Comparison of ENCODE assay signal across 17 cellular contexts in genomic region chr4:185286571-185286970, GRCh38.
"Had no signal": no experiment of that assay in that cellular context is flagged by ENCODE, and none has a peak within 500 bp of the region (broad histone marks: within the 10 kb centered on the region; RNA-seq: fewer than 3 reads in every experiment).

No MANE protein-coding gene starts in this region.

- H3K27ac Mint-ChIP-seq: activated CD4-positive, alpha-beta T cell treated with anti-CD3 and anti-CD28 coated beads for 36 hours; activated CD8-positive, alpha-beta T cell treated with anti-CD3 and anti-CD28 coated beads, Interleukin-2, amount 10 ng/mL, durations not matched to agents 7 days and 5 days; activated naive CD4-positive, alpha-beta T cell treated with anti-CD3 and anti-CD28 coated beads, Interleukin-2, amount 10 ng/mL, durations not matched to agents 7 days and 5 days; activated T-cell treated with anti-CD3 and anti-CD28 coated beads, Interleukin-2, amount 50 U/mL, for 24 hours; endodermal cell; nephron; stimulated activated naive CD8-positive, alpha-beta T cell treated with anti-CD3 and anti-CD28 coated beads, Interleukin-15, Interleukin-2, amounts not matched to agents 100 ng/mL and 50 ng/mL, for 24 hours had no signal

- DNase-seq: activated CD4-positive, alpha-beta T cell treated with anti-CD3 and anti-CD28 coated beads for 36 hours; activated CD8-positive, alpha-beta T cell treated with anti-CD3 and anti-CD28 coated beads, Interleukin-2, amount 10 ng/mL, durations not matched to agents 7 days and 5 days; activated naive CD4-positive, alpha-beta T cell treated with anti-CD3 and anti-CD28 coated beads, Interleukin-2, amount 10 ng/mL, durations not matched to agents 7 days and 5 days; activated T-cell treated with anti-CD3 and anti-CD28 coated beads, Interleukin-2, amount 50 U/mL, for 24 hours; endodermal cell; midbrain; nucleus accumbens; posterior cingulate gyrus; retina; stimulated activated CD4-positive, alpha-beta T cell treated with anti-CD3 and anti-CD28 coated beads, Interleukin-2, amount 100 ng/mL, for 24 hours; SW 1271; upper lobe of right lung; WERI-Rb-1 had no signal

- H3K36me3 ChIP-seq: WERI-Rb-1 had no signal

- H3K4me1 Mint-ChIP-seq: activated CD4-positive, alpha-beta T cell treated with anti-CD3 and anti-CD28 coated beads for 36 hours; activated naive CD4-positive, alpha-beta T cell treated with anti-CD3 and anti-CD28 coated beads, Interleukin-2, amount 10 ng/mL, durations not matched to agents 7 days and 5 days; nephron had no signal

- H3K4me3 ChIP-seq: lung had no signal

- H3K27me3 ChIP-seq: upper lobe of right lung had no signal

- H3K9me3 ChIP-seq: upper lobe of right lung had no signal

- H3K4me3 Mint-ChIP-seq: activated CD4-positive, alpha-beta T cell treated with anti-CD3 and anti-CD28 coated beads for 36 hours; activated CD8-positive, alpha-beta T cell treated with anti-CD3 and anti-CD28 coated beads, Interleukin-2, amount 10 ng/mL, durations not matched to agents 7 days and 5 days; activated naive CD4-positive, alpha-beta T cell treated with anti-CD3 and anti-CD28 coated beads, Interleukin-2, amount 10 ng/mL, durations not matched to agents 7 days and 5 days; activated T-cell treated with anti-CD3 and anti-CD28 coated beads, Interleukin-2, amount 50 U/mL, for 24 hours; endodermal cell; nephron; stimulated activated naive CD8-positive, alpha-beta T cell treated with anti-CD3 and anti-CD28 coated beads, Interleukin-15, Interleukin-2, amounts not matched to agents 100 ng/mL and 50 ng/mL, for 24 hours had no signal

- H3K27me3 Mint-ChIP-seq: activated CD4-positive, alpha-beta T cell treated with anti-CD3 and anti-CD28 coated beads for 36 hours; activated naive CD4-positive, alpha-beta T cell treated with anti-CD3 and anti-CD28 coated beads, Interleukin-2, amount 10 ng/mL, durations not matched to agents 7 days and 5 days; activated T-cell treated with anti-CD3 and anti-CD28 coated beads, Interleukin-2, amount 50 U/mL, for 24 hours; stimulated activated naive CD8-positive, alpha-beta T cell treated with anti-CD3 and anti-CD28 coated beads, Interleukin-15, Interleukin-2, amounts not matched to agents 100 ng/mL and 50 ng/mL, for 24 hours had no signal

- H3K27ac ChIP-seq: epithelial cell of prostate, WERI-Rb-1 had no signal

- H3K9me3 Mint-ChIP-seq: activated naive CD4-positive, alpha-beta T cell treated with anti-CD3 and anti-CD28 coated beads, Interleukin-2, amount 10 ng/mL, durations not matched to agents 7 days and 5 days; activated T-cell treated with anti-CD3 and anti-CD28 coated beads, Interleukin-2, amount 50 U/mL, for 24 hours; endodermal cell; nephron; stimulated activated naive CD8-positive, alpha-beta T cell treated with anti-CD3 and anti-CD28 coated beads, Interleukin-15, Interleukin-2, amounts not matched to agents 100 ng/mL and 50 ng/mL, for 24 hours had no signal
